8 cellular contexts compared by ENCODE assay signal in genomic region chr1:6486433-6487011, GRCh38. TPM values are rescaled to one million over a fixed set of nuclear protein-coding genes. Genes with fewer than 3 reads are reported as not detected.
DNase-seq lines count a peak whose midpoint lies in the region; ATAC-seq and TF ChIP-seq lines count a peak whose summit lies in the region.

No MANE protein-coding gene starts in this region.

- no peaks in the 10 kb centered on the region for H3K9me2 ChIP-seq in OCI-LY1 (ENCODE audit: low read depth, low read length)

- no peak for ATAC-seq in HG03280 (IDR thresholded peaks at IDR 0.05; ENCODE audit: unreplicated experiment)

- no peaks in the 10 kb centered on the region for H3K9me3 ChIP-seq in OCI-LY1 (ENCODE audit: low read length)

- peaks cover 5% of the 10 kb centered on the region for H3K27me3 ChIP-seq in OCI-LY1 (ENCODE audit: insufficient read depth, low read length)

- H3K27ac ChIP-seq in OCI-LY1 (ENCODE audit: low read depth, low read length, poor library complexity, severe bottlenecking) = no peak overlapping the region

- no peaks in the 10 kb centered on the region for H4K20me1 ChIP-seq in OCI-LY1 (ENCODE audit: insufficient read depth, low read length)

- H3K4me3 ChIP-seq in OCI-LY1 (ENCODE audit: low read depth, low read length, poor library complexity, severe bottlenecking) (no peak overlapping the region), epithelial cell of proximal tubule (ENCODE audit: low read depth, low read length) (no peak overlapping the region)

- DNase-seq in ELR (ENCODE audit: low read depth) (peak; percentile 91), HT-29 (ENCODE audit: low spot score) (peak; percentile 93), epithelial cell of proximal tubule (ENCODE audit: low read depth) (no peak), mucosa of gallbladder (ENCODE audit: low spot score) (peak; percentile 85)
- DNase-seq in activated CD8-positive, alpha-beta memory T cell treated with anti-CD3 and anti-CD28 coated beads, Interleukin-2, amount 50 U/mL, for 48 hours = peak; percentile 93
- peak; percentile 62 to 86 for DNase-seq in stimulated activated CD8-positive, alpha-beta memory T cell treated with anti-CD3 and anti-CD28 coated beads, Interleukin-4, amount 100 ng/mL, for 4 hours (ENCODE audit: low read depth in 2 of 2, low spot score in 1 of 2)

- no peak overlapping the region for H3K9ac ChIP-seq in OCI-LY1 (ENCODE audit: low read length)

- no peaks in the 10 kb centered on the region for H3F3A ChIP-seq in OCI-LY1 (ENCODE audit: insufficient read depth, low read length)

- H3K36me3 ChIP-seq in OCI-LY1 (ENCODE audit: insufficient read depth, low read length) = no peaks in the 10 kb centered on the region

- TF ChIP-seq CTCF in OCI-LY1 (IDR thresholded peaks at IDR 0.05; ENCODE audit: low read length) (peak; percentile 87), epithelial cell of proximal tubule (conservative IDR thresholded peaks at IDR 0.05; ENCODE audit: low read depth, low read length) (peak; percentile 92)

- peaks cover 9% of the 10 kb centered on the region for H3K4me1 ChIP-seq in OCI-LY1 (ENCODE audit: insufficient read depth, low read length, severe bottlenecking)

- no peak overlapping the region for H2AFZ ChIP-seq in OCI-LY1 (ENCODE audit: low read length)

- no peaks in the 10 kb centered on the region for H3K79me2 ChIP-seq in OCI-LY1 (ENCODE audit: insufficient read depth, low read length)

- H3K4me2 ChIP-seq in OCI-LY1 (ENCODE audit: low read length) = no peak overlapping the region

RNA-seq across cellular contexts. Expression of gene PLEKHG5, which starts 4.9 kb away (rescaled TPM):
- 12.5 and 14.6 TPM in 2 replicates for total RNA-seq in HT-29 (2014; rRNA removed; shearing (Covaris generic))
- 17.4 and 23.3 TPM in 2 replicates for total RNA-seq in epithelial cell of proximal tubule
- total RNA-seq in mucosa of gallbladder = 18.5 TPM

RNA-seq across cellular contexts. Expression of gene TNFRSF25, which starts 20.5 kb away (rescaled TPM):
- total RNA-seq in HT-29 (2014; rRNA removed; shearing (Covaris generic)) = 9.7 and 15.0 TPM in 2 replicates
- 9.6 and 30.4 TPM in 2 replicates for total RNA-seq in epithelial cell of proximal tubule
- total RNA-seq in mucosa of gallbladder = 20.6 TPM
